ENCODE assay signal across 8 cellular contexts in genomic region chr12:82627799-82628198, GRCh38. TPM values are rescaled to one million over a fixed set of nuclear protein-coding genes. Genes with fewer than 3 reads are reported as not detected.
DNase-seq lines count a peak whose midpoint lies in the region; ATAC-seq and TF ChIP-seq lines count a peak whose summit lies in the region.

No MANE protein-coding gene starts in this region.

- H3K79me2 ChIP-seq in fibroblast of lung (ENCODE audit: control insufficient read depth, insufficient read depth, low read length), result no peaks in the 10 kb centered on the region

- TF ChIP-seq CTCF in fibroblast of lung (conservative IDR thresholded peaks at IDR 0.05 in 1 of 2, IDR thresholded peaks at IDR 0.05 in 1 of 2; ENCODE audit: low read depth in 1 of 2, low read length in 2 of 2), result peak; percentile 41 to 43
- peak in 2 of 3 experiments; percentile 10 to 17 for TF ChIP-seq CTCF in testis (IDR thresholded peaks at IDR 0.05)

- ATAC-seq in GM21786 (IDR thresholded peaks at IDR 0.05; ENCODE audit: unreplicated experiment) (peak; percentile 71), HG03025 (IDR thresholded peaks at IDR 0.05; ENCODE audit: low FRiP score, unreplicated experiment) (no peak)

- DNase-seq in DMS153 (lab: John Stamatoyannopoulos, UW) (peak; percentile 24), NCI-H345 (lab: John Stamatoyannopoulos, UW) (peak; percentile 43), fibroblast of lung (ENCODE audit: low read depth in 2 of 2) (peak; percentile 15 to 28), testis (no peak), 8988T (no peak)
- DNase-seq in stimulated activated CD4-positive, alpha-beta T cell treated with anti-CD3 and anti-CD28 coated beads, Interleukin-1b, Interleukin-23, amount 100 ng/mL, for 48 hours, result no peak

- TF ChIP-seq POLR2A in testis (IDR thresholded peaks at IDR 0.05), result no peak

- H2AFZ ChIP-seq in fibroblast of lung (ENCODE audit: low read length), result no peak overlapping the region

- 63 to 70% methylated on average over 7 of the region's 7 CpGs for WGBS in testis, 2 donors

- no peaks in the 10 kb centered on the region for H4K20me1 ChIP-seq in fibroblast of lung (ENCODE audit: control insufficient read depth, extremely low read depth, insufficient read depth, low read length)

- no peaks in the 10 kb centered on the region for H3K27me3 ChIP-seq in fibroblast of lung (ENCODE audit: control insufficient read depth, insufficient read depth, low read length)
- no peaks in the 10 kb centered on the region for H3K27me3 ChIP-seq in testis

- intact Hi-C loops in testis (cut with DNase I; ENCODE audit: low total_unique reads), result no loop called here

- H3K4me1 ChIP-seq in fibroblast of lung (ENCODE audit: control insufficient read depth, extremely low read depth, insufficient read depth, low read length) (no peaks in the 10 kb centered on the region), testis (no peaks in the 10 kb centered on the region)

- H3K4me3 ChIP-seq in fibroblast of lung (replicated peaks in 1 of 4; ENCODE audit: control extremely low read depth in 1 of 4, insufficient read depth in 1 of 4, low read depth in 3 of 4, low read length in 4 of 4) (no peak overlapping the region), testis (no peak overlapping the region)

- H3K36me3 ChIP-seq in fibroblast of lung (ENCODE audit: control insufficient read depth, insufficient read depth, low read length) (no peaks in the 10 kb centered on the region), testis (ENCODE audit: low read depth, missing control alignments) (no peaks in the 10 kb centered on the region)

- no peaks in the 10 kb centered on the region for H3K9me3 ChIP-seq in fibroblast of lung (ENCODE audit: control insufficient read depth, insufficient read depth, low read depth, low read length)
- no peaks in the 10 kb centered on the region for H3K9me3 ChIP-seq in testis

- no peak overlapping the region for H3K27ac ChIP-seq in fibroblast of lung (ENCODE audit: insufficient read depth, low read length)
- H3K27ac ChIP-seq in testis, result no peak overlapping the region

- no peak overlapping the region for H3K9ac ChIP-seq in fibroblast of lung (ENCODE audit: insufficient read depth, low read length)

- H3K4me2 ChIP-seq in fibroblast of lung (ENCODE audit: extremely low read depth, insufficient read depth, low read length), result no peak overlapping the region

RNA-seq across cellular contexts. Expression of gene TMTC2, which starts 58.9 kb away (rescaled TPM):
- 9.0 and 9.7 TPM in 2 replicates for total RNA-seq in fibroblast of lung
- 3.5 and 10.1 TPM in 2 replicates for polyA plus RNA-seq in fibroblast of lung
- 3.8 and 9.5 TPM in 2 replicates for polyA plus RNA-seq in fibroblast of lung (2012)
- polyA minus RNA-seq in fibroblast of lung (ENCODE audit: low replicate concordance), result 7.6 and 19.3 TPM in 2 replicates
- total RNA-seq in testis, result 10 to 100 TPM; 19.4 to 22.4 TPM
- 8.1 TPM for polyA plus RNA-seq in testis (ENCODE audit: insufficient read depth, low read depth, low replicate concordance)

Comparison
In these comparisons a context has a peak if more than half of its experiments do, and no peak if none do; other contexts are left out.
1. DNase-seq: peak in DMS153 (single experiment), NCI-H345 (single experiment) and fibroblast of lung (2 of 2); none in testis (single experiment), stimulated activated CD4-positive, alpha-beta T cell treated with anti-CD3 and anti-CD28 coated beads, Interleukin-1b, Interleukin-23, amount 100 ng/mL, for 48 hours (single experiment) and 8988T (single experiment).